1 cellular context compared by ENCODE assay signal in the genomic region with DNA sequence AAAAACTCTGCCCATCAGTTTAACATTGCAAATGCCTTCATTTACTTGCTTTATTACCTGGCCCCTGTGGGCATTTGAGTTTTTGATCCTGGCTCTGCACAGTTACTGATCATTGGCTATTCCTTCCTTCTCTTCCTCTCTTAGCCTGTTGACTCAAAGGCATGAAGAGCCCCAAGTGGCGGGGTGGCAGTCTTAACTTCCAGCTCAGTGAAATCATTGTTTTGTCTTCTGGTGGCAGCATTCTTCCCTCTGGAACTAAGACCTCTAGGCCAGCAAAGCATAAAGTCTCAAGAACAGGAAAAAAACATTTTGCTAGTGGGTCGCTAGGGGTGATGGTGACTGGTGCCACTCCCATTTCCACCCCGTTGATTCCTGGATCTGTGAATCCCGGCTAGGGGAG.
TF ChIP-seq lines count a peak whose summit lies in the region.

No MANE protein-coding gene starts in this region.

TF ChIP-seq in GM23338, 12 proteins besides CTCF, POLR2A, EP300 and RAD21:
- TF ChIP-seq CREB1 (CRISPR knock-in tag; IDR thresholded peaks at IDR 0.05; ENCODE audit: low read depth) (no peak), STAT1 (IDR thresholded peaks at IDR 0.05; ENCODE audit: unreplicated experiment) (no peak), ZNF331 (CRISPR knock-in tag; IDR thresholded peaks at IDR 0.05; ENCODE audit: low read depth) (no peak), POLR2AphosphoS5 (IDR thresholded peaks at IDR 0.05; ENCODE audit: low read depth) (no peak), NANOG (IDR thresholded peaks at IDR 0.05; ENCODE audit: borderline replicate concordance) (no peak), EZH2phosphoT487 (IDR thresholded peaks at IDR 0.05; ENCODE audit: unreplicated experiment) (no peak), EZH2 (IDR thresholded peaks at IDR 0.05; ENCODE audit: low read depth, unreplicated experiment) (no peak), JUNB (IDR thresholded peaks at IDR 0.05; ENCODE audit: unreplicated experiment) (no peak), ZNF114 (CRISPR knock-in tag; IDR thresholded peaks at IDR 0.05) (no peak)
- TF ChIP-seq, protein P1, sequence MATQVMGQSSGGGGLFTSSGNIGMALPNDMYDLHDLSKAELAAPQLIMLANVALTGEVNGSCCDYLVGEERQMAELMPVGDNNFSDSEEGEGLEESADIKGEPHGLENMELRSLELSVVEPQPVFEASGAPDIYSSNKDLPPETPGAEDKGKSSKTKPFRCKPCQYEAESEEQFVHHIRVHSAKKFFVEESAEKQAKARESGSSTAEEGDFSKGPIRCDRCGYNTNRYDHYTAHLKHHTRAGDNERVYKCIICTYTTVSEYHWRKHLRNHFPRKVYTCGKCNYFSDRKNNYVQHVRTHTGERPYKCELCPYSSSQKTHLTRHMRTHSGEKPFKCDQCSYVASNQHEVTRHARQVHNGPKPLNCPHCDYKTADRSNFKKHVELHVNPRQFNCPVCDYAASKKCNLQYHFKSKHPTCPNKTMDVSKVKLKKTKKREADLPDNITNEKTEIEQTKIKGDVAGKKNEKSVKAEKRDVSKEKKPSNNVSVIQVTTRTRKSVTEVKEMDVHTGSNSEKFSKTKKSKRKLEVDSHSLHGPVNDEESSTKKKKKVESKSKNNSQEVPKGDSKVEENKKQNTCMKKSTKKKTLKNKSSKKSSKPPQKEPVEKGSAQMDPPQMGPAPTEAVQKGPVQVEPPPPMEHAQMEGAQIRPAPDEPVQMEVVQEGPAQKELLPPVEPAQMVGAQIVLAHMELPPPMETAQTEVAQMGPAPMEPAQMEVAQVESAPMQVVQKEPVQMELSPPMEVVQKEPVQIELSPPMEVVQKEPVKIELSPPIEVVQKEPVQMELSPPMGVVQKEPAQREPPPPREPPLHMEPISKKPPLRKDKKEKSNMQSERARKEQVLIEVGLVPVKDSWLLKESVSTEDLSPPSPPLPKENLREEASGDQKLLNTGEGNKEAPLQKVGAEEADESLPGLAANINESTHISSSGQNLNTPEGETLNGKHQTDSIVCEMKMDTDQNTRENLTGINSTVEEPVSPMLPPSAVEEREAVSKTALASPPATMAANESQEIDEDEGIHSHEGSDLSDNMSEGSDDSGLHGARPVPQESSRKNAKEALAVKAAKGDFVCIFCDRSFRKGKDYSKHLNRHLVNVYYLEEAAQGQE (IDR thresholded peaks at IDR 0.05; ENCODE audit: unreplicated experiment), result no peak
- TF ChIP-seq, protein P2, sequence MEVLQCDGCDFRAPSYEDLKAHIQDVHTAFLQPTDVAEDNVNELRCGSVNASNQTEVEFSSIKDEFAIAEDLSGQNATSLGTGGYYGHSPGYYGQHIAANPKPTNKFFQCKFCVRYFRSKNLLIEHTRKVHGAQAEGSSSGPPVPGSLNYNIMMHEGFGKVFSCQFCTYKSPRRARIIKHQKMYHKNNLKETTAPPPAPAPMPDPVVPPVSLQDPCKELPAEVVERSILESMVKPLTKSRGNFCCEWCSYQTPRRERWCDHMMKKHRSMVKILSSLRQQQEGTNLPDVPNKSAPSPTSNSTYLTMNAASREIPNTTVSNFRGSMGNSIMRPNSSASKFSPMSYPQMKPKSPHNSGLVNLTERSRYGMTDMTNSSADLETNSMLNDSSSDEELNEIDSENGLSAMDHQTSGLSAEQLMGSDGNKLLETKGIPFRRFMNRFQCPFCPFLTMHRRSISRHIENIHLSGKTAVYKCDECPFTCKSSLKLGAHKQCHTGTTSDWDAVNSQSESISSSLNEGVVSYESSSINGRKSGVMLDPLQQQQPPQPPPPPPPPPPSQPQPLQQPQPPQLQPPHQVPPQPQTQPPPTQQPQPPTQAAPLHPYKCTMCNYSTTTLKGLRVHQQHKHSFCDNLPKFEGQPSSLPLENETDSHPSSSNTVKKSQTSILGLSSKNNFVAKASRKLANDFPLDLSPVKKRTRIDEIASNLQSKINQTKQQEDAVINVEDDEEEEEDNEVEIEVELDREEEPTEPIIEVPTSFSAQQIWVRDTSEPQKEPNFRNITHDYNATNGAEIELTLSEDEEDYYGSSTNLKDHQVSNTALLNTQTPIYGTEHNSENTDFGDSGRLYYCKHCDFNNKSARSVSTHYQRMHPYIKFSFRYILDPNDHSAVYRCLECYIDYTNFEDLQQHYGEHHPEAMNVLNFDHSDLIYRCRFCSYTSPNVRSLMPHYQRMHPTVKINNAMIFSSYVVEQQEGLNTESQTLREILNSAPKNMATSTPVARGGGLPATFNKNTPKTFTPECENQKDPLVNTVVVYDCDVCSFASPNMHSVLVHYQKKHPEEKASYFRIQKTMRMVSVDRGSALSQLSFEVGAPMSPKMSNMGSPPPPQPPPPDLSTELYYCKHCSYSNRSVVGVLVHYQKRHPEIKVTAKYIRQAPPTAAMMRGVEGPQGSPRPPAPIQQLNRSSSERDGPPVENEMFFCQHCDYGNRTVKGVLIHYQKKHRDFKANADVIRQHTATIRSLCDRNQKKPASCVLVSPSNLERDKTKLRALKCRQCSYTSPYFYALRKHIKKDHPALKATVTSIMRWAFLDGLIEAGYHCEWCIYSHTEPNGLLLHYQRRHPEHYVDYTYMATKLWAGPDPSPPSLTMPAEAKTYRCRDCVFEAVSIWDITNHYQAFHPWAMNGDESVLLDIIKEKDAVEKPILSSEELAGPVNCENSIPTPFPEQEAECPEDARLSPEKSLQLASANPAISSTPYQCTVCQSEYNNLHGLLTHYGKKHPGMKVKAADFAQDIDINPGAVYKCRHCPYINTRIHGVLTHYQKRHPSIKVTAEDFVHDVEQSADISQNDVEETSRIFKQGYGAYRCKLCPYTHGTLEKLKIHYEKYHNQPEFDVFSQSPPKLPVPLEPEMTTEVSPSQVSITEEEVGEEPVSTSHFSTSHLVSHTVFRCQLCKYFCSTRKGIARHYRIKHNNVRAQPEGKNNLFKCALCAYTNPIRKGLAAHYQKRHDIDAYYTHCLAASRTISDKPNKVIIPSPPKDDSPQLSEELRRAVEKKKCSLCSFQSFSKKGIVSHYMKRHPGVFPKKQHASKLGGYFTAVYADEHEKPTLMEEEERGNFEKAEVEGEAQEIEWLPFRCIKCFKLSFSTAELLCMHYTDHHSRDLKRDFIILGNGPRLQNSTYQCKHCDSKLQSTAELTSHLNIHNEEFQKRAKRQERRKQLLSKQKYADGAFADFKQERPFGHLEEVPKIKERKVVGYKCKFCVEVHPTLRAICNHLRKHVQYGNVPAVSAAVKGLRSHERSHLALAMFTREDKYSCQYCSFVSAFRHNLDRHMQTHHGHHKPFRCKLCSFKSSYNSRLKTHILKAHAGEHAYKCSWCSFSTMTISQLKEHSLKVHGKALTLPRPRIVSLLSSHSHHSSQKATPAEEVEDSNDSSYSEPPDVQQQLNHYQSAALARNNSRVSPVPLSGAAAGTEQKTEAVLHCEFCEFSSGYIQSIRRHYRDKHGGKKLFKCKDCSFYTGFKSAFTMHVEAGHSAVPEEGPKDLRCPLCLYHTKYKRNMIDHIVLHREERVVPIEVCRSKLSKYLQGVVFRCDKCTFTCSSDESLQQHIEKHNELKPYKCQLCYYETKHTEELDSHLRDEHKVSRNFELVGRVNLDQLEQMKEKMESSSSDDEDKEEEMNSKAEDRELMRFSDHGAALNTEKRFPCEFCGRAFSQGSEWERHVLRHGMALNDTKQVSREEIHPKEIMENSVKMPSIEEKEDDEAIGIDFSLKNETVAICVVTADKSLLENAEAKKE (CRISPR knock-in tag; IDR thresholded peaks at IDR 0.05), result no peak
- TF ChIP-seq, protein P3, sequence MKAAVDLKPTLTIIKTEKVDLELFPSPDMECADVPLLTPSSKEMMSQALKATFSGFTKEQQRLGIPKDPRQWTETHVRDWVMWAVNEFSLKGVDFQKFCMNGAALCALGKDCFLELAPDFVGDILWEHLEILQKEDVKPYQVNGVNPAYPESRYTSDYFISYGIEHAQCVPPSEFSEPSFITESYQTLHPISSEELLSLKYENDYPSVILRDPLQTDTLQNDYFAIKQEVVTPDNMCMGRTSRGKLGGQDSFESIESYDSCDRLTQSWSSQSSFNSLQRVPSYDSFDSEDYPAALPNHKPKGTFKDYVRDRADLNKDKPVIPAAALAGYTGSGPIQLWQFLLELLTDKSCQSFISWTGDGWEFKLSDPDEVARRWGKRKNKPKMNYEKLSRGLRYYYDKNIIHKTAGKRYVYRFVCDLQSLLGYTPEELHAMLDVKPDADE (IDR thresholded peaks at IDR 0.05), result no peak
